In the genomic region with DNA sequence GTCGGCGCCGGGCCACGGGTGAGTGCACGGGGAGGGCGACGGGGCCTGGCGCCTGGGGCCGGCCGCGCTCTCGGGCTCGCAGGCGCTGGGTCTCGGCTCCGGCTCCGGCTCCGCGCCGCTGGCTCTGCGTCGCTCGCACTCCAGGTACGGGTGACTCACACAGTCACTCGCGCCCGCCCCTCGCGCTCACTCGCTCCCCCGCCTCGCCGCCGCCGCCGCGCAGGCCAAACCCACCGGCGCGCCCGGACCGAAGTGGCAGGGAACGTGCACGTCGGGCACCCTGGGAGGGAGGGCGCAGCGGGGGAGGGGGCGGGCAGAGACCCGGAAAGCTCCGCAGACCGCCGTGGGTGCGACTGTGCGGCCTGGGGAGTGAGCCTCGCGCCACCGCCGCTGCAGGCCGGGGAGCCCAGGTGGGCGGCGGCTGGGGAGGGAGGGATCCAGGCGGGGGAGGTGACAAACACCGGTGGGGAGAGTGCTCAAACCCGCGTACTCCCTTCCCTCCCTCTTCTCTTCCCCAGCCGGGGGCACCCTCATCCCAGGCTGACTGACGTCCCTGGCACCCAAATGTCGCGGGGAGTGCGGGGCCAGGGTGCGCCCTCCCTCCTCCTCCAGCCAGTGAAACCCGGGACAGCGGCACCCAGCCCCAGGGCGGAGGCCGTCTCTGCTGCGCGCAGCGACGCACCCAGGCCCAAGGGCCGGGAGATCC, we compare ENCODE assay signal across 8 cellular contexts.
DNase-seq lines count a peak whose midpoint lies in the region; ATAC-seq and TF ChIP-seq lines count a peak whose summit lies in the region.

No MANE protein-coding gene starts in this region.

- WGBS in thymus: under 1% methylated on average over 80 of the region's 80 CpGs

- no peaks in the 10 kb centered on the region for H3K79me2 ChIP-seq in fibroblast of lung (ENCODE audit: control insufficient read depth, insufficient read depth, low read length)

- peaks cover 36% of the 10 kb centered on the region for H3K27me3 Mint-ChIP-seq in neural crest cell (ENCODE audit: low read depth)

- no peak overlapping the region for H2AFZ ChIP-seq in fibroblast of lung (ENCODE audit: low read length)

- peak overlapping the region; percentile 75 for H3K4me2 ChIP-seq in fibroblast of lung (ENCODE audit: extremely low read depth, insufficient read depth, low read length)

- peak overlapping the region; percentile 88 for H3K4me3 Mint-ChIP-seq in neural crest cell

- ATAC-seq in GM18498 (IDR thresholded peaks at IDR 0.05; ENCODE audit: unreplicated experiment) (peak; percentile 58), GM19452 (IDR thresholded peaks at IDR 0.05; ENCODE audit: unreplicated experiment) (no peak)

- H3K9me3 ChIP-seq in HUES48 (ENCODE audit: control insufficient read depth, insufficient read depth, low read length): no peaks in the 10 kb centered on the region
- no peaks in the 10 kb centered on the region for H3K9me3 ChIP-seq in fibroblast of lung (ENCODE audit: control insufficient read depth, insufficient read depth, low read depth, low read length)
- H3K9me3 ChIP-seq in thymus (ENCODE audit: control insufficient read depth): no peaks in the 10 kb centered on the region

- H3K9me3 Mint-ChIP-seq in neural crest cell: peaks cover 3% of the 10 kb centered on the region

- peaks cover 2% of the 10 kb centered on the region for H3K36me3 Mint-ChIP-seq in neural crest cell (ENCODE audit: low read depth)

- H3K4me1 ChIP-seq in HUES48 (ENCODE audit: control insufficient read depth, insufficient read depth, low read length): peaks cover 19% of the 10 kb centered on the region
- H3K4me1 ChIP-seq in fibroblast of lung (ENCODE audit: control insufficient read depth, extremely low read depth, insufficient read depth, low read length): no peaks in the 10 kb centered on the region
- H3K4me1 ChIP-seq in thymus (ENCODE audit: control insufficient read depth, insufficient read depth, low read length): no peaks in the 10 kb centered on the region

- no peaks in the 10 kb centered on the region for H4K20me1 ChIP-seq in fibroblast of lung (ENCODE audit: control insufficient read depth, extremely low read depth, insufficient read depth, low read length)

- peak; percentile 37 for DNase-seq in activated CD4-positive, CD25-positive, alpha-beta regulatory T cell treated with anti-CD3 and anti-CD28 coated beads, Interleukin-2, amount 50 U/mL, for 72 hours
- DNase-seq in fibroblast of lung (ENCODE audit: low read depth in 2 of 2): peak in 1 of 2 donors; percentile 33
- peak; percentile 33 for DNase-seq in neural crest cell (ENCODE audit: low read depth, low spot score)
- DNase-seq in NCI-H187 treated with DMSO at 0.1 percent for 48 hours (lab: John Stamatoyannopoulos, UW): no peak

- H3K27me3 ChIP-seq in HUES48 (ENCODE audit: control insufficient read depth, insufficient read depth, low read length): peaks cover 39% of the 10 kb centered on the region
- peaks cover 12% of the 10 kb centered on the region for H3K27me3 ChIP-seq in fibroblast of lung (ENCODE audit: control insufficient read depth, insufficient read depth, low read length)
- peaks cover 42% of the 10 kb centered on the region for H3K27me3 ChIP-seq in thymus (ENCODE audit: control insufficient read depth, insufficient read depth)

- no peak for TF ChIP-seq CTCF in fibroblast of lung (conservative IDR thresholded peaks at IDR 0.05 in 1 of 2, IDR thresholded peaks at IDR 0.05 in 1 of 2; ENCODE audit: low read depth in 1 of 2, low read length in 2 of 2)
- no peak for TF ChIP-seq CTCF in neural crest cell (conservative IDR thresholded peaks at IDR 0.05)

- no peak overlapping the region for H3K27ac Mint-ChIP-seq in neural crest cell (ENCODE audit: unreplicated experiment)

- H3K4me1 Mint-ChIP-seq in neural crest cell: peaks cover 56% of the 10 kb centered on the region

- H3K27ac ChIP-seq in HUES48 (ENCODE audit: low read depth, low read length) (peak overlapping the region; percentile 21), fibroblast of lung (ENCODE audit: insufficient read depth, low read length) (no peak overlapping the region), thymus (ENCODE audit: low read depth) (peak overlapping the region; percentile 65)

- H3K9ac ChIP-seq in HUES48 (ENCODE audit: low read depth, low read length) (no peak overlapping the region), fibroblast of lung (ENCODE audit: insufficient read depth, low read length) (no peak overlapping the region)

- H3K36me3 ChIP-seq in HUES48 (ENCODE audit: control insufficient read depth, insufficient read depth, low read length) (no peaks in the 10 kb centered on the region), fibroblast of lung (ENCODE audit: control insufficient read depth, insufficient read depth, low read length) (no peaks in the 10 kb centered on the region), thymus (ENCODE audit: control insufficient read depth, insufficient read depth) (no peaks in the 10 kb centered on the region)

- H3K4me3 ChIP-seq in HUES48 (ENCODE audit: low read depth, low read length) (peak overlapping the region; percentile 82), fibroblast of lung (replicated peaks in 1 of 4; ENCODE audit: control extremely low read depth in 1 of 4, insufficient read depth in 1 of 4, low read depth in 3 of 4, low read length in 4 of 4) (peak overlapping the region in 3 of 4 experiments; percentile 24 to 43 (median 25)), thymus (ENCODE audit: low read length) (peak overlapping the region; percentile 36)

Comparison
In these comparisons a context has a peak if more than half of its experiments do, and no peak if none do; other contexts are left out.
1. H3K4me3 ChIP-seq: peak in every context shown above with its lines; median percentile 82 in HUES48; 36 in thymus; 25 in fibroblast of lung.